ENCODE assay signal across 8 cellular contexts in the genomic region with DNA sequence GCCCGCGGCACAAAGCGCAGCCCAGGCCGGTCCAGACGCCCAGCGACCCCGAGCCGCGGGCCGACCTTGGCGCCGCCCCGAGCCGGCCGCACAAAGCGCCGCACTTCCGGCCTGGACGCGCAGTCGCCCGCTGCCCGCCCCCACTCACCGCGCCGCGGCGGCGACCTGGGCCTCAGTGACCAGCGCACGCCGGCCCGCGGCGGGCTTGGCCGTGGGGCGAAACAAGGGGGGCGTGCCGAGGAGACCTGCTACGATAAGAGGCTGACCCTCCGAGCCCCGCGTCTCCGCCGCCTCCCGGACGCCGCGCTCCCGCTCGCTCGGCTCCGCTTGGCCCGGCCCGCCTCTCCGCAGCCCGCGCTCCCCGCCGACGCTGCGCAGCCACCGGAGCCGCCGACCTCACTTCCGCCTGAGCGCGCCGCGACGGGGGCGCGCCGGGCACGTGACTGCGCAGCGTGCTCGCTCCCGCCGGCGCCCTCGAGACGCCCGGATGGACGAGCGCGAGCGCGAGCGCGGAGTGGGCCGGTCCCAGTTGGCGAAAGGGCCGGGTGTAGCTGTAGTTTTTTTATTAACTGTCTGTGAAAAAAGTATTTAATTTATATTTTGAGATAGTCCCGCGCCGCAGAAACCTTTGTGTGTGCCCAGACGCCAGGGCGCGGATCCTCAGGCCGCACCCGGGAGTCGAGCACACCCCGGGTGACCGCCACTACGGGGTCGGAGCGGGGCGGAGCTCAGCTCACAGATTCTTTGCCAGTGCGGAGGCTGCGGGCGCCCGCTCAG. TPM values are rescaled to one million over a fixed set of nuclear protein-coding genes. Genes with fewer than 3 reads are reported as not detected.
A peak's percentile ranks its signal among the peaks of the same experiment; 100 is the strongest.
DNase-seq lines count a peak whose midpoint lies in the region; ATAC-seq and TF ChIP-seq lines count a peak whose summit lies in the region.

FAM168B (minus strand) TSS at position 395 of the 777 bp plus-strand sequence. CDS start 10,814 bp downstream, outside the sequence.

- CTCF ChIA-PET in activated CD8-positive, alpha-beta T cell treated with anti-CD3 and anti-CD28 coated beads for 36 hours (lab: Charles Lee) = interaction anchor here (0.7 to 2.5 kb wide), 6 partner anchors 8 to 61 kb away, joined by 3 to 7 read pairs (median 4); no protein-coding TSS in a partner anchor

- peaks cover 9 to 19% of the 10 kb centered on the region in 2 donors for H3K36me3 Mint-ChIP-seq in CD14-positive monocyte
- H3K36me3 Mint-ChIP-seq in activated CD8-positive, alpha-beta T cell treated with anti-CD3 and anti-CD28 coated beads for 36 hours (ENCODE audit: low read depth) = peaks cover 23% of the 10 kb centered on the region

- peak; percentile 78 for ATAC-seq in GM19372 (IDR thresholded peaks at IDR 0.05; ENCODE audit: low read depth, unreplicated experiment)
- ATAC-seq in HG03521 (IDR thresholded peaks at IDR 0.05; ENCODE audit: unreplicated experiment) = peak; percentile 78
- ATAC-seq in activated CD8-positive, alpha-beta T cell treated with anti-CD3 and anti-CD28 coated beads for 36 hours = peak; percentile 84
- peak; percentile 98 to 99 for ATAC-seq in lower lobe of right lung

- H3K27ac Mint-ChIP-seq in CD14-positive monocyte = peak within 1 kb of the TSS; percentile 86 to 97 (median 96)
- H3K27ac Mint-ChIP-seq in activated CD8-positive, alpha-beta T cell treated with anti-CD3 and anti-CD28 coated beads for 36 hours = peak within 1 kb of the TSS; percentile 97

- POLR2A ChIA-PET in activated CD8-positive, alpha-beta T cell treated with anti-CD3 and anti-CD28 coated beads for 36 hours (lab: Charles Lee) = interaction anchor here (0.6 to 5.2 kb wide), 8 partner anchors 9 to 52 kb away, joined by 3 to 53 read pairs (median 4); partner anchors contain the start of gene PLEKHB2

- H3K4me3 ChIP-seq in duodenal mucosa (ENCODE audit: low read depth in 1 of 2, low read length in 2 of 2) (peak within 1 kb of the TSS; percentile 86 to 90), lower lobe of right lung (peak within 1 kb of the TSS; percentile 65)

- peak within 1 kb of the TSS; percentile 90 to 96 for H3K4me3 Mint-ChIP-seq in CD14-positive monocyte
- H3K4me3 Mint-ChIP-seq in activated CD8-positive, alpha-beta T cell treated with anti-CD3 and anti-CD28 coated beads for 36 hours = peak within 1 kb of the TSS; percentile 87

- H3K9me3 Mint-ChIP-seq in CD14-positive monocyte = peaks cover 0 to 2% (median 0%) of the 10 kb centered on the region in 7 donors
- no peaks in the 10 kb centered on the region for H3K9me3 Mint-ChIP-seq in activated CD8-positive, alpha-beta T cell treated with anti-CD3 and anti-CD28 coated beads for 36 hours

- H3K4me1 ChIP-seq in duodenal mucosa (ENCODE audit: control insufficient read depth in 1 of 2, insufficient read depth in 2 of 2, low read length in 2 of 2) (peaks cover 4 to 13% of the 10 kb centered on the region in 2 donors), lower lobe of right lung (peaks cover 22% of the 10 kb centered on the region)

- TF ChIP-seq CTCF in CD14-positive monocyte (IDR thresholded peaks at IDR 0.05) (no peak), lower lobe of right lung (IDR thresholded peaks at IDR 0.05) (no peak)
- no peak for TF ChIP-seq CTCF in activated CD8-positive, alpha-beta T cell treated with anti-CD3 and anti-CD28 coated beads for 36 hours (IDR thresholded peaks at IDR 0.05)

- H3K27me3 Mint-ChIP-seq in CD14-positive monocyte (ENCODE audit: low read depth in 3 of 3) = peaks cover 0 to 7% (median 2%) of the 10 kb centered on the region in 3 donors
- no peaks in the 10 kb centered on the region for H3K27me3 Mint-ChIP-seq in activated CD8-positive, alpha-beta T cell treated with anti-CD3 and anti-CD28 coated beads for 36 hours

- DNase-seq in CD14-positive monocyte (ENCODE audit: low spot score) (peak; percentile 82), NCI-H748 treated with DMSO at 0.1 percent for 48 hours (lab: John Stamatoyannopoulos, UW) (peak; percentile 29), lower lobe of right lung (peak; percentile 93)
- peak; percentile 87 for DNase-seq in activated CD8-positive, alpha-beta T cell treated with anti-CD3 and anti-CD28 coated beads for 36 hours
- peak; percentile 77 to 83 (median 79) for DNase-seq in stimulated activated CD4-positive, alpha-beta T cell treated with anti-CD3 and anti-CD28 coated beads, TNF-alpha, amount 100 ng/mL, for 24 hours (ENCODE audit: low read depth in 3 of 3)

- H3K4me1 Mint-ChIP-seq in CD14-positive monocyte = peaks cover 13% of the 10 kb centered on the region
- H3K4me1 Mint-ChIP-seq in activated CD8-positive, alpha-beta T cell treated with anti-CD3 and anti-CD28 coated beads for 36 hours (ENCODE audit: low read depth) = peaks cover 16% of the 10 kb centered on the region

- peak within 1 kb of the TSS; percentile 76 to 87 for H3K9ac ChIP-seq in duodenal mucosa (ENCODE audit: low read depth in 1 of 2, low read length in 2 of 2)

- H3K27me3 ChIP-seq in duodenal mucosa (ENCODE audit: control insufficient read depth in 1 of 2, insufficient read depth in 2 of 2, low read length in 2 of 2) = no peaks in the 10 kb centered on the region
- H3K27me3 ChIP-seq in lower lobe of right lung (ENCODE audit: low read depth) = no peaks in the 10 kb centered on the region

- peaks cover 4 to 6% of the 10 kb centered on the region in 2 donors for H3K36me3 ChIP-seq in duodenal mucosa (ENCODE audit: control insufficient read depth in 1 of 2, insufficient read depth in 2 of 2, low read length in 2 of 2)
- H3K36me3 ChIP-seq in lower lobe of right lung = peaks cover 17% of the 10 kb centered on the region

- intact Hi-C loops in CD14-positive monocyte (cut with micrococcal nuclease) (loop anchor here in 1 of 2 donors (1.0 to 5.0 kb wide), 2 partner anchors 13 to 34 kb away; no protein-coding TSS in a partner anchor), lower lobe of right lung (cut with DNase I) (no loop called here)
- intact Hi-C loops in activated CD8-positive, alpha-beta T cell treated with anti-CD3 and anti-CD28 coated beads for 36 hours (cut with micrococcal nuclease) = no loop called here

- H3K9me3 ChIP-seq in duodenal mucosa (ENCODE audit: control insufficient read depth in 1 of 2, low read length in 2 of 2) (no peaks in the 10 kb centered on the region), lower lobe of right lung (no peaks in the 10 kb centered on the region)

- H3K27ac ChIP-seq in duodenal mucosa (ENCODE audit: low read depth, low read length) (peak within 1 kb of the TSS; percentile 98), lower lobe of right lung (peak within 1 kb of the TSS; percentile 98)

RNA-seq across cellular contexts. Expression of gene FAM168B, which starts in this region (rescaled TPM):
- 10 to 100 TPM; 20.5 to 22.6 TPM for polyA plus RNA-seq in CD14-positive monocyte
- 10 to 100 TPM; 62.8 to 66.6 TPM for total RNA-seq in activated CD8-positive, alpha-beta T cell treated with anti-CD3 and anti-CD28 coated beads for 36 hours
- total RNA-seq in lower lobe of right lung = 74.1 TPM

Comparison
In these comparisons a context has a peak if more than half of its experiments do, and no peak if none do; other contexts are left out.
1. Peak in every context shown above with its lines: DNase-seq, ATAC-seq, H3K4me3 ChIP-seq and H3K27ac ChIP-seq.
2. DNase-seq: peak in every context shown above with its lines; median percentile 93 in lower lobe of right lung; 87 in activated CD8-positive, alpha-beta T cell treated with anti-CD3 and anti-CD28 coated beads for 36 hours; 82 in CD14-positive monocyte; 79 in stimulated activated CD4-positive, alpha-beta T cell treated with anti-CD3 and anti-CD28 coated beads, TNF-alpha, amount 100 ng/mL, for 24 hours; 29 in NCI-H748 treated with DMSO at 0.1 percent for 48 hours.